35 cellular contexts compared by ENCODE assay signal in genomic region chr7:108314049-108314448, GRCh38.
"Had no signal": no experiment of that assay in that cellular context is flagged by ENCODE, and none has a peak within 500 bp of the region (broad histone marks: within the 10 kb centered on the region; RNA-seq: fewer than 3 reads in every experiment).

No MANE protein-coding gene starts in this region.

- H3K27me3 ChIP-seq: MG63 had no signal

- H3K4me3 ChIP-seq: MG63 had no signal

- DNase-seq: Karpas-422, Kasumi-1, MG63, MM.1S, MV-4-11, NCI-H1048, NCI-H1092, NCI-H1092 treated with DMSO at 0.1 percent for 48 hours, NCI-H1105, NCI-H1105 treated with DMSO at 0.1 percent for 48 hours, NCI-H1417, NCI-H1417 treated with DMSO at 0.1 percent for 48 hours, NCI-H1436, NCI-H1436 treated with DMSO at 0.1 percent for 48 hours, NCI-H146, NCI-H1694, NCI-H1694 treated with DMSO at 0.1 percent for 48 hours, NCI-H187 treated with DMSO at 0.1 percent for 48 hours, NCI-H1930, NCI-H2029, NCI-H2029 treated with DMSO at 0.1 percent for 48 hours, NCI-H2081, NCI-H2081 treated with DMSO at 0.1 percent for 48 hours, NCI-H2107, NCI-H2171, NCI-H2171 treated with DMSO at 0.1 percent for 48 hours, NCI-H2227 treated with DMSO at 0.1 percent for 48 hours, NCI-H226, NCI-H345, NCI-H446, NCI-H446 treated with DMSO at 0.1 percent for 48 hours, NCI-H510A, NCI-H510A treated with DMSO at 0.1 percent for 48 hours, NCI-H524, NCI-H524 treated with DMSO at 0.1 percent for 48 hours had no signal

- H3K36me3 ChIP-seq: MG63 had no signal

- H3K9me3 ChIP-seq: MG63 had no signal
